ENCODE assay signal across 11 cellular contexts in genomic region chr2:101752708-101753107, GRCh38. TPM values are rescaled to one million over a fixed set of nuclear protein-coding genes. Genes with fewer than 3 reads are reported as not detected.
A peak's percentile ranks its signal among the peaks of the same experiment; 100 is the strongest.
DNase-seq lines count a peak whose midpoint lies in the region; ATAC-seq, FAIRE-seq and TF ChIP-seq lines count a peak whose summit lies in the region.
"Had no signal": no experiment of that assay in that cellular context is flagged by ENCODE, and none has a peak within 500 bp of the region (broad histone marks: within the 10 kb centered on the region; RNA-seq: fewer than 3 reads in every experiment).

No MANE protein-coding gene starts in this region.

- BruUV-seq in HepG2 (replicated peaks; lab: Mats Ljungman, UMichigan) (no TSS peak), A673 (replicated peaks; lab: Mats Ljungman, UMichigan) (no TSS peak)

- H3K9ac ChIP-seq in HepG2 (ENCODE audit: insufficient read depth, low read depth, low read length), result peak overlapping the region; percentile 17; the same call in 1 of the 2 replicates

- peaks cover 80% of the 10 kb centered on the region for H3K79me2 ChIP-seq in HepG2 (ENCODE audit: insufficient read depth, low read length)

- CTCF ChIA-PET in HepG2 (lab: Yijun Ruan, JAX; ENCODE audit: low intra/inter-chr PET ratio, low total read pairs) (no interaction called here), A673 (lab: Charles Lee) (no interaction called here)

- ATAC-seq in HepG2 (peak; percentile 25), GM18873 (IDR thresholded peaks at IDR 0.05; ENCODE audit: low FRiP score, unreplicated experiment) (no peak)
- ATAC-seq: HCT116 had no signal

- TF ChIP-seq RAD21 in HepG2 (CRISPR knock-in tag; IDR thresholded peaks at IDR 0.05), result no peak

- no peak; a peak in 1 of 4 replicates for TF ChIP-seq POLR2A in HepG2 (IDR thresholded peaks at IDR 0.05; ENCODE audit: insufficient read depth in 1 of 2, low read depth in 2 of 2, low read length in 2 of 2)
- TF ChIP-seq POLR2A in spleen (IDR thresholded peaks at IDR 0.05), result no peak

- 74% methylated on average over 5 of the region's 5 CpGs for WGBS in HepG2 (ENCODE audit: low lambda C conversion rate)
- 64 to 91% (median 75%) methylated on average over 5 of the region's 5 CpGs for WGBS in spleen, 5 donors

- intact Hi-C loops in HepG2 (cut with micrococcal nuclease; ENCODE audit: unreplicated experiment), result no loop called here
- intact Hi-C loops in spleen (cut with DNase I; ENCODE audit: low total_unique reads), result loop anchor here (10.0 kb wide), 1 partner anchor 62 kb away; no protein-coding TSS in a partner anchor
- intact Hi-C loops in A673 (cut with micrococcal nuclease; ENCODE audit: unreplicated experiment), result no loop called here

- DNase-seq in MG63 (peak; percentile 24), cerebellar nuclear complex (lab: John Stamatoyannopoulos, UW) (peak; percentile 16 to 47), HepG2 (ENCODE audit: low spot score) (no peak), spleen (no peak), WERI-Rb-1 (no peak), A673 (ENCODE audit: low spot score) (no peak), NCI-H446 treated with DMSO at 0.1 percent for 48 hours (lab: John Stamatoyannopoulos, UW) (no peak)
- DNase-seq: activated CD4-positive, alpha-beta T cell treated with anti-CD3 and anti-CD28 coated beads, Interleukin-2, amount 50 U/mL, for 1 hour; NCI-H187 treated with DMSO at 0.1 percent for 48 hours had no signal

- peak overlapping the region; percentile 58 for H3K4me2 ChIP-seq in HepG2 (ENCODE audit: low read depth, low read length)

- H3K36me3 ChIP-seq in MG63 (no peaks in the 10 kb centered on the region; the same call in 1 of the 2 replicates), HepG2 (replicated peaks in 1 of 2; ENCODE audit: control insufficient read depth in 1 of 2, insufficient read depth in 2 of 2, low read length in 2 of 2) (peaks cover 0 to 6% of the 10 kb centered on the region in 2 experiments; a peak in 1 of 5 replicates), spleen (no peaks in the 10 kb centered on the region), WERI-Rb-1 (peaks cover 3% of the 10 kb centered on the region; the same call in 1 of the 2 replicates), A673 (ENCODE audit: insufficient read depth, low read length, poor library complexity, severe bottlenecking) (no peaks in the 10 kb centered on the region)

- TF ChIP-seq CTCF in HepG2 (CRISPR knock-in tag; IDR thresholded peaks at IDR 0.05) (no peak), spleen (IDR thresholded peaks at IDR 0.05 in 8 of 11, conservative IDR thresholded peaks at IDR 0.05 in 3 of 11) (no peak), WERI-Rb-1 (IDR thresholded peaks at IDR 0.05; ENCODE audit: low read depth, low read length) (no peak), A673 (conservative IDR thresholded peaks at IDR 0.05; ENCODE audit: low read depth, low read length) (no peak)

- no peaks in the 10 kb centered on the region for H3K27me3 ChIP-seq in MG63
- no peaks in the 10 kb centered on the region for H3K27me3 ChIP-seq in HepG2 (ENCODE audit: control insufficient read depth in 1 of 2, insufficient read depth in 2 of 2, low read length in 2 of 2)
- H3K27me3 ChIP-seq in spleen (replicated peaks in 1 of 7), result no peaks in the 10 kb centered on the region
- H3K27me3 ChIP-seq in WERI-Rb-1 (ENCODE audit: insufficient read depth, low read depth, severe bottlenecking), result no peaks in the 10 kb centered on the region
- no peaks in the 10 kb centered on the region for H3K27me3 ChIP-seq in A673 (replicated peaks; ENCODE audit: insufficient read depth, low read depth, low read length, poor library complexity)

- FAIRE-seq in HepG2 (lab: Jason Lieb, UNC), result no peak

- in situ Hi-C loops in HepG2 (cut with HindIII; ENCODE audit: extremely low pct_ligation_motif_present, low pct_unique_long_range_greater_than_20kb), result no loop called here

- no peak overlapping the region for H2AFZ ChIP-seq in HepG2 (ENCODE audit: low read length)

- H3K9me3 ChIP-seq in MG63, result no peaks in the 10 kb centered on the region
- no peaks in the 10 kb centered on the region for H3K9me3 ChIP-seq in HepG2 (ENCODE audit: low read length)
- no peaks in the 10 kb centered on the region for H3K9me3 ChIP-seq in spleen
- no peaks in the 10 kb centered on the region for H3K9me3 ChIP-seq in WERI-Rb-1 (ENCODE audit: severe bottlenecking)
- no peaks in the 10 kb centered on the region for H3K9me3 ChIP-seq in A673 (ENCODE audit: low read depth, low read length, poor library complexity, severe bottlenecking)

- peaks cover 67% of the 10 kb centered on the region for H4K20me1 ChIP-seq in HepG2 (ENCODE audit: insufficient read depth, low read length)

- POLR2A ChIA-PET in HepG2 (lab: Yijun Ruan, JAX) (interaction anchor here (1.0 to 2.1 kb wide), 5 partner anchors 11 to 56 kb away, joined by 3 to 11 read pairs (median 4); partner anchors contain the start of gene MAP4K4), A673 (lab: Charles Lee; ENCODE audit: low non-redundant PET) (interaction anchor here (1.2 kb wide), 1 partner anchor 14 kb away, joined by 6 read pairs; no protein-coding TSS in a partner anchor)

- no peak overlapping the region for H3K4me3 ChIP-seq in MG63
- peak overlapping the region in 1 of 3 experiments; percentile 18; a peak in 2 of 6 replicates for H3K4me3 ChIP-seq in HepG2 (replicated peaks in 1 of 3; ENCODE audit: insufficient read depth in 1 of 3, low read depth in 2 of 3, low read length in 3 of 3)
- no peak overlapping the region for H3K4me3 ChIP-seq in spleen
- H3K4me3 ChIP-seq in WERI-Rb-1 (ENCODE audit: low read depth, low read length), result no peak overlapping the region
- no peak overlapping the region for H3K4me3 ChIP-seq in A673 (ENCODE audit: low read depth, low read length, poor library complexity, severe bottlenecking)

- H3K4me1 ChIP-seq in HepG2 (ENCODE audit: insufficient read depth, low read length), result peaks cover 81% of the 10 kb centered on the region
- peaks cover 30 to 81% (median 68%) of the 10 kb centered on the region in 6 donors for H3K4me1 ChIP-seq in spleen
- peaks cover 56% of the 10 kb centered on the region for H3K4me1 ChIP-seq in A673 (ENCODE audit: insufficient read depth, low read length, poor library complexity, severe bottlenecking)

- H3K27ac ChIP-seq in HepG2 (ENCODE audit: extremely low read length, insufficient read depth, low read length) (peak overlapping the region; percentile 30), spleen (peak overlapping the region in 7 of 8 donors; percentile 3 to 74 (median 45)), WERI-Rb-1 (no peak overlapping the region), A673 (ENCODE audit: low read depth, low read length, poor library complexity, severe bottlenecking) (no peak overlapping the region)

- no peak for TF ChIP-seq EP300 in HepG2 (IDR thresholded peaks at IDR 0.05; ENCODE audit: low read depth in 2 of 2, low read length in 2 of 2)
- no peak for TF ChIP-seq EP300 in HepG2 (CRISPR knock-in tag; IDR thresholded peaks at IDR 0.05; ENCODE audit: borderline replicate concordance)

TF ChIP-seq in HepG2, 621 proteins besides CTCF, POLR2A, EP300 and RAD21 (continues in another document):
- peak; percentile 59; the same call in 1 of the 2 replicates for TF ChIP-seq SSRP1 (CRISPR knock-in tag; IDR thresholded peaks at IDR 0.05)
- 0 out of 2 replicates have a peak, but pooled peaks have one; percentile 26 for TF ChIP-seq ZNF343 (CRISPR knock-in tag; IDR thresholded peaks at IDR 0.05)
- TF ChIP-seq ATF4 (CRISPR knock-in tag; IDR thresholded peaks at IDR 0.05), result 0 out of 4 replicates have a peak, but pooled peaks of 1 of the 2 experiments have one; percentile 7

RNA-seq across cellular contexts. Expression of gene MAP4K4, which starts 55.2 kb away (rescaled TPM):
- total RNA-seq in MG63 (2014; rRNA removed; shearing (Covaris generic); ENCODE audit: low replicate concordance), result 64.6 and 76.9 TPM in 2 replicates
- total RNA-seq in HepG2 (2016; rRNA removed; fragmentation: Illumina TruSeq; extraction: Trizol) (264 and 301 TPM in 2 replicates), spleen (100 to 1,000 TPM in 1 of 7 donors, 10 to 100 TPM in 6; 69.5 to 108 (median 73.1) TPM), A673 (2021) (154 and 157 TPM in 2 replicates)
- 62.1 and 62.9 TPM in 2 replicates for total RNA-seq in HepG2 (2016; cell fraction: cytosol; rRNA removed; fragmentation: Illumina TruSeq; extraction: Trizol; ENCODE audit: low read depth)
- 264 and 269 TPM in 2 replicates for total RNA-seq in HepG2 (2016; cell fraction: insoluble cytoplasmic fraction; rRNA removed; fragmentation: Illumina TruSeq; extraction: Trizol)
- total RNA-seq in HepG2 (2016; cell fraction: membrane; rRNA removed; fragmentation: Illumina TruSeq; extraction: Trizol), result 200 and 238 TPM in 2 replicates
- 292 and 308 TPM in 2 replicates for total RNA-seq in HepG2 (2016; cell fraction: nucleus; rRNA removed; fragmentation: Illumina TruSeq; extraction: Trizol)
- polyA plus RNA-seq in HepG2 (2011; rRNA removed) (101 and 105 TPM in 2 replicates), spleen (10 to 100 TPM; 16.7 to 19.0 (median 17.3) TPM)
- 67.0 and 72.8 TPM in 2 replicates for polyA plus RNA-seq in HepG2 (2011; cell fraction: cytosol; rRNA removed)
- 261 and 287 TPM in 2 replicates for polyA plus RNA-seq in HepG2 (2011; cell fraction: nucleus; rRNA removed)
- polyA plus RNA-seq in HepG2 (2012), result 138 and 155 TPM in 2 replicates
- polyA plus RNA-seq in HepG2 (2016; cell fraction: cytosol; fragmentation: Illumina TruSeq; extraction: Trizol; ENCODE audit: low read depth), result 48.8 and 52.9 TPM in 2 replicates
- polyA plus RNA-seq in HepG2 (2016; cell fraction: insoluble cytoplasmic fraction; fragmentation: Illumina TruSeq; extraction: Trizol; ENCODE audit: low read depth), result 269 and 298 TPM in 2 replicates
- 137 and 163 TPM in 2 replicates for polyA plus RNA-seq in HepG2 (2016; cell fraction: membrane; fragmentation: Illumina TruSeq; extraction: Trizol; ENCODE audit: low read depth)
- 298 and 312 TPM in 2 replicates for polyA plus RNA-seq in HepG2 (2016; cell fraction: nucleus; fragmentation: Illumina TruSeq; extraction: Trizol; ENCODE audit: insufficient read depth, low read depth)
- 84.0 and 279 TPM in 2 replicates for polyA minus RNA-seq in HepG2 (2011; rRNA and poly(A)+ RNA removed; ENCODE audit: low replicate concordance)
- polyA minus RNA-seq in HepG2 (2011; cell fraction: cytosol; rRNA and poly(A)+ RNA removed), result 99.4 and 99.7 TPM in 2 replicates
- 680 and 703 TPM in 2 replicates for polyA minus RNA-seq in HepG2 (2011; cell fraction: nucleus; rRNA and poly(A)+ RNA removed)

Comparison
In these comparisons a context has a peak if more than half of its experiments do, and no peak if none do; other contexts are left out.
1. DNase-seq: peak in MG63 (single experiment) and cerebellar nuclear complex (2 of 2); none in HepG2 (single experiment), spleen (single experiment), WERI-Rb-1 (single experiment), A673 (single experiment) and NCI-H446 treated with DMSO at 0.1 percent for 48 hours (single experiment).
2. H3K27ac ChIP-seq: peak in HepG2 (single experiment) and spleen (7 of 8); none in WERI-Rb-1 (single experiment) and A673 (single experiment).